In genomic region chr6:147508871-147509608, GRCh38 we compare ENCODE assay signal across 8 cellular contexts. TPM values are rescaled to one million over a fixed set of nuclear protein-coding genes. Genes with fewer than 3 reads are reported as not detected.
DNase-seq lines count a peak whose midpoint lies in the region; ATAC-seq and TF ChIP-seq lines count a peak whose summit lies in the region.

No MANE protein-coding gene starts in this region.

- H3K4me2 ChIP-seq in BLaER1 = peak overlapping the region; percentile 95

- H3K4me3 Mint-ChIP-seq in activated CD4-positive, alpha-beta memory T cell treated with anti-CD3 and anti-CD28 coated beads for 36 hours = peak overlapping the region; percentile 63

- H4K20me1 ChIP-seq in BLaER1 = peaks cover 33% of the 10 kb centered on the region

- no peak for DNase-seq in activated CD4-positive, alpha-beta memory T cell treated with anti-CD3 and anti-CD28 coated beads for 36 hours
- DNase-seq in right atrium auricular region (ENCODE audit: low spot score) = no peak
- no peak for DNase-seq in gastrocnemius medialis
- no peak for DNase-seq in inferior parietal cortex (ENCODE audit: extremely low spot score)
- DNase-seq in cerebellar cortex (ENCODE audit: low spot score) = no peak

- H3K36me3 Mint-ChIP-seq in activated CD4-positive, alpha-beta memory T cell treated with anti-CD3 and anti-CD28 coated beads for 36 hours = no peaks in the 10 kb centered on the region

- POLR2A ChIA-PET in activated CD4-positive, alpha-beta memory T cell treated with anti-CD3 and anti-CD28 coated beads for 36 hours (lab: Charles Lee) = no interaction called here

- H3K27me3 ChIP-seq in BLaER1 (peaks cover 69% of the 10 kb centered on the region), right atrium auricular region (no peaks in the 10 kb centered on the region), gastrocnemius medialis (peaks cover 19 to 42% (median 37%) of the 10 kb centered on the region in 3 donors)

- H3K4me3 ChIP-seq in BLaER1 = peak overlapping the region; percentile 65
- H3K4me3 ChIP-seq in right atrium auricular region = peak overlapping the region; percentile 57 to 75
- H3K4me3 ChIP-seq in gastrocnemius medialis = peak overlapping the region; percentile 50 to 69 (median 60)

- H3K36me3 ChIP-seq in BLaER1 = no peaks in the 10 kb centered on the region
- no peaks in the 10 kb centered on the region for H3K36me3 ChIP-seq in right atrium auricular region
- H3K36me3 ChIP-seq in gastrocnemius medialis = no peaks in the 10 kb centered on the region

- H3K27ac ChIP-seq in BLaER1 (no peak overlapping the region), right atrium auricular region (peak overlapping the region; percentile 67 to 77), gastrocnemius medialis (no peak overlapping the region)

- in situ Hi-C loops in gastrocnemius medialis (cut with MboI; ENCODE audit: low sequenced_read_pairs in 4 of 4) = loop anchor here in 3 of 4 donors (10.0 to 25.0 kb wide), 3 partner anchors 653 to 953 kb away; no protein-coding TSS in a partner anchor

- peak in 1 of 2 donors; percentile 22 for TF ChIP-seq CTCF in right atrium auricular region (IDR thresholded peaks at IDR 0.05)
- no peak for TF ChIP-seq CTCF in gastrocnemius medialis (IDR thresholded peaks at IDR 0.05 in 4 of 5, conservative IDR thresholded peaks at IDR 0.05 in 1 of 5)

- no peak overlapping the region for H3K27ac Mint-ChIP-seq in activated CD4-positive, alpha-beta memory T cell treated with anti-CD3 and anti-CD28 coated beads for 36 hours

- H3K9me3 ChIP-seq in BLaER1 (no peaks in the 10 kb centered on the region), right atrium auricular region (no peaks in the 10 kb centered on the region), gastrocnemius medialis (no peaks in the 10 kb centered on the region)

- CTCF ChIA-PET in activated CD4-positive, alpha-beta memory T cell treated with anti-CD3 and anti-CD28 coated beads for 36 hours (lab: Charles Lee) = interaction anchor here (1.0 to 1.5 kb wide), 2 partner anchors 636 to 659 kb away, joined by 3 read pairs; no protein-coding TSS in a partner anchor

- no peak for TF ChIP-seq POLR2A in gastrocnemius medialis (IDR thresholded peaks at IDR 0.05)

- peaks cover 51% of the 10 kb centered on the region for H3K27me3 Mint-ChIP-seq in activated CD4-positive, alpha-beta memory T cell treated with anti-CD3 and anti-CD28 coated beads for 36 hours

- H3K9me3 Mint-ChIP-seq in activated CD4-positive, alpha-beta memory T cell treated with anti-CD3 and anti-CD28 coated beads for 36 hours = no peaks in the 10 kb centered on the region

- peaks cover 17% of the 10 kb centered on the region for H3K4me1 Mint-ChIP-seq in activated CD4-positive, alpha-beta memory T cell treated with anti-CD3 and anti-CD28 coated beads for 36 hours (ENCODE audit: low read depth)

- ATAC-seq in GM19463 (IDR thresholded peaks at IDR 0.05; ENCODE audit: unreplicated experiment) (peak; percentile 13), gastrocnemius medialis (no peak), HG03378 (IDR thresholded peaks at IDR 0.05; ENCODE audit: unreplicated experiment) (no peak)

- intact Hi-C loops in activated CD4-positive, alpha-beta memory T cell treated with anti-CD3 and anti-CD28 coated beads for 36 hours (cut with micrococcal nuclease) = loop anchor here (5.0 kb wide), 3 partner anchors 652 to 953 kb away; no protein-coding TSS in a partner anchor
- intact Hi-C loops in gastrocnemius medialis (cut with DNase I; ENCODE audit: low total_unique reads) = loop anchor here (2.0 to 5.0 kb wide), 2 partner anchors 142 to 958 kb away; no protein-coding TSS in a partner anchor

- no peak overlapping the region for H3K9ac ChIP-seq in BLaER1

- H3K4me1 ChIP-seq in BLaER1 (peaks cover 33% of the 10 kb centered on the region), right atrium auricular region (peaks cover 0 to 19% of the 10 kb centered on the region in 2 donors), gastrocnemius medialis (peaks cover 8 to 20% of the 10 kb centered on the region in 2 donors)

RNA-seq across cellular contexts. Expression of gene SAMD5, which starts 0.6 kb away (rescaled TPM):
- under 1 TPM; 0.02 to 0.12 TPM for total RNA-seq in activated CD4-positive, alpha-beta memory T cell treated with anti-CD3 and anti-CD28 coated beads for 36 hours
- total RNA-seq in right atrium auricular region (1 to 10 TPM; 1.1 to 1.4 TPM), gastrocnemius medialis (under 1 TPM in 3 of 4 donors, not detected in 1; 0.07 to 0.36 (median 0.07) TPM)

Comparison
In these comparisons a context has a peak if more than half of its experiments do, and no peak if none do; other contexts are left out.
1. H3K27ac ChIP-seq: peak in right atrium auricular region (2 of 2); none in BLaER1 (single experiment) and gastrocnemius medialis (0 of 4).
2. Peak in every context shown above with its lines, with median percentiles within 50 percentile points of each other: H3K4me3 ChIP-seq.